Comparison of ENCODE assay signal across 19 cellular contexts in the genomic region with DNA sequence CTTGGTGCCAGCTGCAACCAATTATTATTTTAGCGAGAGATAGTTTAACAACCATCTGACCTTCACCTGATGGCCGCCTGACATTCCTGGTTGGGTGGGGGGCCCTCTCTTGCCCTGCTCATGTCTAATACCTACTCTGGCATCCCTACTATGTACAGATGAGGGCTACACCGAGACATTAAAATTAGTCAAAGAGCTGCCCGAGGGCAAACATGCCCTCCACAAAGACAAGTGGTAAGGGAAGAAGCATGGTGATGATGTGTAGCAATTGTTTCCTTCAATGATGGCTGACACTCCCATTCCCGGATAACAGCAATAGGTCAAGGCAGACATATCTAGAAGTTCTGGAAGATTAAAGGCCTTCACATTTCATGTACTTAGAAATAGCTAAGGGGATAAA. TPM values are rescaled to one million over a fixed set of nuclear protein-coding genes. Genes with fewer than 3 reads are reported as not detected.
DNase-seq lines count a peak whose midpoint lies in the region; ATAC-seq and TF ChIP-seq lines count a peak whose summit lies in the region.
"Had no signal": no experiment of that assay in that cellular context is flagged by ENCODE, and none has a peak within 500 bp of the region (broad histone marks: within the 10 kb centered on the region; RNA-seq: fewer than 3 reads in every experiment).

No MANE protein-coding gene starts in this region.

- no peak for ATAC-seq in right cardiac atrium
- no peak for ATAC-seq in left ventricle myocardium superior
- no peak for ATAC-seq in gastroesophageal sphincter
- no peak for ATAC-seq in GM18858 (IDR thresholded peaks at IDR 0.05; ENCODE audit: unreplicated experiment)
- ATAC-seq: GM12878, GM23338, K562 had no signal

- in situ Hi-C loops in HAP-1 (cut with MboI; ENCODE audit: low sequenced_read_pairs): loop anchor here (25.0 kb wide), 2 partner anchors 164 to 486 kb away; no protein-coding TSS in a partner anchor

- H3K27me3 ChIP-seq in right cardiac atrium (ENCODE audit: control insufficient read depth, insufficient read depth) (no peaks in the 10 kb centered on the region), gastroesophageal sphincter (no peaks in the 10 kb centered on the region), stomach (peaks cover 0 to 7% (median 0%) of the 10 kb centered on the region in 3 donors), HAP-1 (ENCODE audit: low read depth) (no peaks in the 10 kb centered on the region)

- H3K27ac ChIP-seq in right cardiac atrium (ENCODE audit: low read length) (peak overlapping the region; percentile 58), gastroesophageal sphincter (peak overlapping the region; percentile 92 to 96 (median 94)), stomach (peak overlapping the region in 4 of 5 donors; percentile 70 to 84 (median 76))
- H3K27ac ChIP-seq: HL-60 had no signal

- H3K36me3 ChIP-seq in gastroesophageal sphincter (peaks cover 0 to 6% of the 10 kb centered on the region in 2 donors), stomach (peaks cover 0 to 5% (median 1%) of the 10 kb centered on the region in 4 donors), HAP-1 (replicated peaks) (no peaks in the 10 kb centered on the region; the same call in 1 of the 2 replicates)

- TF ChIP-seq CTCF in gastroesophageal sphincter (IDR thresholded peaks at IDR 0.05): no peak
- TF ChIP-seq CTCF in stomach (IDR thresholded peaks at IDR 0.05): no peak

- TF ChIP-seq EP300 in gastroesophageal sphincter (IDR thresholded peaks at IDR 0.05): no peak
- no peak for TF ChIP-seq EP300 in stomach (IDR thresholded peaks at IDR 0.05)

- H3K4me3 ChIP-seq in right cardiac atrium (ENCODE audit: low read length): no peak overlapping the region
- peak overlapping the region in 1 of 2 donors; percentile 50 for H3K4me3 ChIP-seq in gastroesophageal sphincter
- peak overlapping the region in 2 of 4 donors; percentile 8 to 20 for H3K4me3 ChIP-seq in stomach
- no peak overlapping the region for H3K4me3 ChIP-seq in HAP-1
- H3K4me3 ChIP-seq: GM12878, GM23338, K562 had no signal

- H3K4me1 ChIP-seq in right cardiac atrium (ENCODE audit: control insufficient read depth, insufficient read depth, low read length): peaks cover 3% of the 10 kb centered on the region
- peaks cover 0 to 59% (median 15%) of the 10 kb centered on the region in 3 donors for H3K4me1 ChIP-seq in gastroesophageal sphincter
- H3K4me1 ChIP-seq in stomach: peaks cover 0 to 22% (median 19%) of the 10 kb centered on the region in 4 donors
- peaks cover 23% of the 10 kb centered on the region for H3K4me1 ChIP-seq in HAP-1

- TF ChIP-seq POLR2A in gastroesophageal sphincter (IDR thresholded peaks at IDR 0.05) (no peak), stomach (IDR thresholded peaks at IDR 0.05) (no peak)

- intact Hi-C loops in right cardiac atrium (cut with DNase I): loop anchor here in 1 of 4 donors (10.0 kb wide), 1 partner anchor 177 kb away; no protein-coding TSS in a partner anchor
- intact Hi-C loops in left ventricle myocardium superior (cut with micrococcal nuclease): no loop called here
- intact Hi-C loops in stomach (cut with DNase I; ENCODE audit: low total_unique reads): no loop called here

- WGBS in right cardiac atrium: 76% methylated on average over 5 of the region's 5 CpGs
- WGBS in gastroesophageal sphincter (ENCODE audit: low coverage in 1 of 2), 2 donors: 63 to 67% methylated on average over 1 to 3 of the region's 5 CpGs
- WGBS in stomach, 5 donors: 67 to 94% (median 83%) methylated on average over 5 of the region's 5 CpGs

- DNase-seq in right cardiac atrium: no peak
- no peak for DNase-seq in left ventricle myocardium superior
- DNase-seq in stomach: no peak
- DNase-seq in AG08395 (ENCODE audit: low spot score): no peak
- no peak for DNase-seq in HAP-1 (ENCODE audit: low spot score in 2 of 2)
- no peak for DNase-seq in HCEC 1CT
- DNase-seq: AML-193; Calu3; CD4-positive, CD25-positive, alpha-beta regulatory T cell; NCI-H1048; NCI-H1694 treated with DMSO at 0.1 percent for 48 hours; NCI-H446 treated with DMSO at 0.1 percent for 48 hours; NCI-H774 had no signal

- H3K9me3 ChIP-seq in right cardiac atrium (ENCODE audit: control insufficient read depth, low read length) (no peaks in the 10 kb centered on the region), gastroesophageal sphincter (no peaks in the 10 kb centered on the region), stomach (no peaks in the 10 kb centered on the region), HAP-1 (no peaks in the 10 kb centered on the region)

RNA-seq across cellular contexts. Expression of gene MAP7D3, which starts 49.6 kb away (rescaled TPM):
- total RNA-seq in right cardiac atrium (10 to 100 TPM in 3 of 4 donors, 1 to 10 TPM in 1; 8.7 to 13.8 (median 12.0) TPM), left ventricle myocardium superior (10.8 TPM), gastroesophageal sphincter (10 to 100 TPM; 17.1 to 30.5 (median 23.0) TPM), stomach (10 to 100 TPM in 2 of 5 donors, 1 to 10 TPM in 3; 2.2 to 14.1 (median 9.9) TPM)
- polyA plus RNA-seq in right cardiac atrium (5.9 TPM), stomach (1 to 10 TPM; 2.4 to 3.7 (median 3.1) TPM)

RNA-seq across cellular contexts. Expression of gene FHL1, which starts 54.3 kb away (rescaled TPM):
- total RNA-seq in right cardiac atrium (100 to 1,000 TPM; 255 to 871 (median 312) TPM), left ventricle myocardium superior (772 TPM), gastroesophageal sphincter (1,000 to 10,000 TPM; 2,495 to 4,363 (median 3,004) TPM), stomach (1,000 to 10,000 TPM in 1 of 5 donors, 100 to 1,000 TPM in 4; 101 to 1,286 (median 650) TPM)
- polyA plus RNA-seq in right cardiac atrium (442 TPM), stomach (100 to 1,000 TPM; 147 to 325 (median 211) TPM)
